In the genomic region with DNA sequence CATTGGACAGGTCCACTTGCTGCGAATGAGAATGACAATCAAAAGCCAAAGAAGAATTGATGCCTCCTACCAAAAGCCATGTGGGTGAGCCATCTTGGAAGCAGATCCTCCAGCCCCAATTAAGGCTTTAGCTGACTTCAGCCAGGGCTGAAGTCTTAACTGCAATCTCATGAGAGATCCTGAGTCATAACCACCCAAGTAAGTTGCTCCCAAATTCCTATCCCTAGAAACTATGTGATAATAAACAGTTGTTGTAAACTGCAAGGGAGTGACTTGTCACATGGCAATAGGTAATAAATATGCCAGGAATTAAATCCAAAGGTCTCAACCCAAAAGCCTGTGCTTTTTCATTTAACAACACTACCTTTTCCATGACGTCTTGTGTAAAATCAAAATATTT, we compare ENCODE assay signal across 23 cellular contexts.
DNase-seq lines count a peak whose midpoint lies in the region; ATAC-seq, FAIRE-seq and TF ChIP-seq lines count a peak whose summit lies in the region.
"Had no signal": no experiment of that assay in that cellular context is flagged by ENCODE, and none has a peak within 500 bp of the region (broad histone marks: within the 10 kb centered on the region; RNA-seq: fewer than 3 reads in every experiment).

No MANE protein-coding gene starts in this region.

- no peak for TF ChIP-seq CTCF in BJ (IDR thresholded peaks at IDR 0.05; ENCODE audit: insufficient read depth, low read depth, low read length)
- TF ChIP-seq CTCF in A673 (conservative IDR thresholded peaks at IDR 0.05; ENCODE audit: low read depth, low read length) = no peak
- no peak for TF ChIP-seq CTCF in GM10266 (IDR thresholded peaks at IDR 0.05; ENCODE audit: control insufficient read depth, insufficient read depth, low read depth, missing control alignments)

- H3K9me3 Mint-ChIP-seq in activated T-cell treated with anti-CD3 and anti-CD28 coated beads, Interleukin-2, amount 50 U/mL, for 24 hours = no peaks in the 10 kb centered on the region
- H3K9me3 Mint-ChIP-seq: GM23338, T-cell had no signal

- DNase-seq in BJ (ENCODE audit: low read depth) (peak; percentile 68), LHCN-M2 (ENCODE audit: low read depth) (peak; percentile 66), renal cortical epithelial cell (ENCODE audit: low read depth) (peak; percentile 73), A673 (ENCODE audit: low spot score) (no peak), GM10266 (ENCODE audit: extremely low spot score) (no peak)
- DNase-seq in activated T-cell treated with anti-CD3 and anti-CD28 coated beads, Interleukin-2, amount 50 U/mL, for 24 hours = no peak
- DNase-seq: activated naive CD4-positive, alpha-beta T cell; body of pancreas; colonic mucosa; left ventricle myocardium inferior; MV-4-11; NCI-H1930; NCI-H446; right cardiac atrium; Right ventricle myocardium superior; stimulated activated naive CD8-positive, alpha-beta T cell treated with anti-CD3 and anti-CD28 coated beads, Interleukin-15, Interleukin-2, amounts not matched to agents 100 U/mL and 50 U/mL, for 24 hours; T-cell; upper lobe of left lung had no signal

- H3K36me3 ChIP-seq in BJ (ENCODE audit: control insufficient read depth, insufficient read depth, low read length) (no peaks in the 10 kb centered on the region), A673 (ENCODE audit: insufficient read depth, low read length, poor library complexity, severe bottlenecking) (no peaks in the 10 kb centered on the region)
- H3K36me3 ChIP-seq: colonic mucosa, gastroesophageal sphincter, left ventricle myocardium inferior, neutrophil, upper lobe of left lung had no signal

- no TSS peak for BruUV-seq in A673 (replicated peaks; lab: Mats Ljungman, UMichigan)

- H3K4me3 ChIP-seq in BJ (ENCODE audit: low read depth, low read length) = no peak overlapping the region
- no peak overlapping the region for H3K4me3 ChIP-seq in A673 (ENCODE audit: low read depth, low read length, poor library complexity, severe bottlenecking)
- H3K4me3 ChIP-seq: body of pancreas, colonic mucosa, gastroesophageal sphincter, GM23338, left ventricle myocardium inferior, upper lobe of left lung had no signal

- H3K4me3 Mint-ChIP-seq in activated T-cell treated with anti-CD3 and anti-CD28 coated beads, Interleukin-2, amount 50 U/mL, for 24 hours = no peak overlapping the region
- H3K4me3 Mint-ChIP-seq: GM23338, T-cell had no signal

- POLR2A ChIA-PET in BJ (lab: Charles Lee) (no interaction called here), A673 (lab: Charles Lee; ENCODE audit: low non-redundant PET) (no interaction called here)

- H3K9me3 ChIP-seq in A673 (ENCODE audit: low read depth, low read length, poor library complexity, severe bottlenecking) = no peaks in the 10 kb centered on the region
- H3K9me3 ChIP-seq: body of pancreas, colonic mucosa, gastroesophageal sphincter, left ventricle myocardium inferior, neutrophil, upper lobe of left lung had no signal

- ATAC-seq in HG02610 (IDR thresholded peaks at IDR 0.05; ENCODE audit: unreplicated experiment) = no peak
- ATAC-seq: body of pancreas; gastroesophageal sphincter; GM23338; right cardiac atrium; stimulated activated naive CD8-positive, alpha-beta T cell treated with anti-CD3 and anti-CD28 coated beads, Interleukin-15, Interleukin-2, amounts not matched to agents 100 U/mL and 50 U/mL, for 24 hours; T-cell had no signal

- peak; percentile 85 for FAIRE-seq in endometrium (lab: Jason Lieb, UNC)

- H3K27ac ChIP-seq in A673 (ENCODE audit: low read depth, low read length, poor library complexity, severe bottlenecking) = no peak overlapping the region
- H3K27ac ChIP-seq: body of pancreas, colonic mucosa, gastroesophageal sphincter, left ventricle myocardium inferior, neutrophil, upper lobe of left lung had no signal

- H3K27me3 Mint-ChIP-seq in activated T-cell treated with anti-CD3 and anti-CD28 coated beads, Interleukin-2, amount 50 U/mL, for 24 hours = peaks cover 4% of the 10 kb centered on the region
- H3K27me3 Mint-ChIP-seq: T-cell had no signal

- H3K27me3 ChIP-seq in BJ (ENCODE audit: control insufficient read depth, insufficient read depth, low read length) (no peaks in the 10 kb centered on the region), A673 (replicated peaks; ENCODE audit: insufficient read depth, low read depth, low read length, poor library complexity) (no peaks in the 10 kb centered on the region)
- H3K27me3 ChIP-seq: body of pancreas, colonic mucosa, gastroesophageal sphincter, neutrophil, upper lobe of left lung had no signal

- CTCF ChIA-PET in BJ (lab: Yijun Ruan, JAX) = no interaction called here
- CTCF ChIA-PET in A673 (lab: Charles Lee) = no interaction called here

- H3K4me1 ChIP-seq in A673 (ENCODE audit: insufficient read depth, low read length, poor library complexity, severe bottlenecking) = no peaks in the 10 kb centered on the region
- H3K4me1 ChIP-seq: body of pancreas, colonic mucosa, gastroesophageal sphincter, left ventricle myocardium inferior, upper lobe of left lung had no signal

- H3K36me3 Mint-ChIP-seq in activated T-cell treated with anti-CD3 and anti-CD28 coated beads, Interleukin-2, amount 50 U/mL, for 24 hours (ENCODE audit: low read depth) = no peaks in the 10 kb centered on the region
- H3K36me3 Mint-ChIP-seq: T-cell had no signal

- intact Hi-C loops in A673 (cut with micrococcal nuclease; ENCODE audit: unreplicated experiment) = loop anchor here (10.0 kb wide), 1 partner anchor 336 kb away; no protein-coding TSS in a partner anchor

- no peak overlapping the region for H3K27ac Mint-ChIP-seq in activated T-cell treated with anti-CD3 and anti-CD28 coated beads, Interleukin-2, amount 50 U/mL, for 24 hours
- H3K27ac Mint-ChIP-seq: GM23338, T-cell had no signal

- H3K4me1 Mint-ChIP-seq in activated T-cell treated with anti-CD3 and anti-CD28 coated beads, Interleukin-2, amount 50 U/mL, for 24 hours (ENCODE audit: low read depth) = peaks cover 8% of the 10 kb centered on the region
- H3K4me1 Mint-ChIP-seq: GM23338 had no signal

Comparison
In these comparisons a context has a peak if more than half of its experiments do, and no peak if none do; other contexts are left out.
1. DNase-seq: peak in BJ (single experiment), LHCN-M2 (single experiment) and renal cortical epithelial cell (single experiment); none in A673 (single experiment), activated T-cell treated with anti-CD3 and anti-CD28 coated beads, Interleukin-2, amount 50 U/mL, for 24 hours (single experiment) and GM10266 (single experiment).